ENCODE assay signal across 13 cellular contexts in genomic region chr10:59311025-59311424, GRCh38. TPM values are rescaled to one million over a fixed set of nuclear protein-coding genes. Genes with fewer than 3 reads are reported as not detected.
"Had no signal": no experiment of that assay in that cellular context is flagged by ENCODE, and none has a peak within 500 bp of the region (broad histone marks: within the 10 kb centered on the region; RNA-seq: fewer than 3 reads in every experiment).

No MANE protein-coding gene starts in this region.

- H3K36me3 ChIP-seq: transverse colon had no signal

- H3K27me3 ChIP-seq: transverse colon had no signal

- H3K4me3 Mint-ChIP-seq: activated CD8-positive, alpha-beta T cell treated with anti-CD3 and anti-CD28 coated beads, Interleukin-2, amount 10 ng/mL, durations not matched to agents 7 days and 5 days; stimulated activated naive CD8-positive, alpha-beta T cell treated with anti-CD3 and anti-CD28 coated beads, Interleukin-15, Interleukin-2, amounts not matched to agents 100 ng/mL and 50 ng/mL, for 24 hours had no signal

- H3K27ac Mint-ChIP-seq: activated CD8-positive, alpha-beta T cell treated with anti-CD3 and anti-CD28 coated beads, Interleukin-2, amount 10 ng/mL, durations not matched to agents 7 days and 5 days; stimulated activated naive CD8-positive, alpha-beta T cell treated with anti-CD3 and anti-CD28 coated beads, Interleukin-15, Interleukin-2, amounts not matched to agents 100 ng/mL and 50 ng/mL, for 24 hours had no signal

- H3K27ac ChIP-seq: SK-N-MC, transverse colon, VCaP had no signal

- H3K27me3 Mint-ChIP-seq: stimulated activated naive CD8-positive, alpha-beta T cell treated with anti-CD3 and anti-CD28 coated beads, Interleukin-15, Interleukin-2, amounts not matched to agents 100 ng/mL and 50 ng/mL, for 24 hours had no signal

- ATAC-seq: activated CD8-positive, alpha-beta T cell treated with anti-CD3 and anti-CD28 coated beads, Interleukin-2, amount 10 ng/mL, durations not matched to agents 7 days and 5 days had no signal

- DNase-seq: activated CD4-positive, alpha-beta T cell treated with anti-CD3 and anti-CD28 coated beads for 4 hours; activated CD8-positive, alpha-beta memory T cell treated with anti-CD3 and anti-CD28 coated beads, Interleukin-2, amount 50 U/mL, for 48 hours; activated CD8-positive, alpha-beta T cell treated with anti-CD3 and anti-CD28 coated beads, Interleukin-2, amount 10 ng/mL, durations not matched to agents 7 days and 5 days; activated naive CD4-positive, alpha-beta T cell; central memory CD4-positive, alpha-beta T cell; stimulated activated CD4-positive, alpha-beta T cell treated with anti-CD3 and anti-CD28 coated beads, Interleukin-4, amount 100 ng/mL, for 1 hour; stimulated activated CD8-positive, alpha-beta memory T cell treated with anti-CD3 and anti-CD28 coated beads, Interleukin-4, amount 100 ng/mL, for 48 hours; T-helper 1 cell; transverse colon had no signal

- H3K9me3 ChIP-seq: transverse colon had no signal

- H3K4me3 ChIP-seq: SK-N-MC, transverse colon had no signal

RNA-seq across cellular contexts. Expression of gene FAM13C, which starts 51.3 kb away (rescaled TPM):
- total RNA-seq: activated CD8-positive, alpha-beta T cell treated with anti-CD3 and anti-CD28 coated beads, Interleukin-2, amount 10 ng/mL, durations not matched to agents 7 days and 5 days; epithelial cell of proximal tubule had no signal
